ENCODE assay signal across 1 cellular context in the genomic region with DNA sequence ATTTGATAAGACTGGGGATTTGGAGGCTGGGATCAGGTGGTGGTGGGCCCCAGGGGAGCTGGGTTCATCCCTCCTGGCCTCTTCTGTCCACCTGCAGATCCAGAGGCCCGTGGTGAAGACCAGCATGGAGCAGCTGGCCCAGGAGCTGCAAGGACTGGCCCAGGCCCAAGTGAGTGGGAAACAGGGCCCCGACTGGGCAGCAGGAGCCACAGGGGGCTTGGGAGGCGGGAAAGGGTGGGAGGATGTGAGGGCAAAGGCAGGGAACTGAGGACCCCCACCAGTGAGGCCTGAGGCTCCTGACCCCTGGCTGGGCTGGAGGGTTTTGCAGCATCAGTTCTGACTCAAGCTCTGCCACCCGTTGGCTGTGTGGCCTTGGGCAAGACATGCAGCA.
A peak's percentile ranks its signal among the peaks of the same experiment; 100 is the strongest.
TF ChIP-seq lines count a peak whose summit lies in the region.

No MANE protein-coding gene starts in this region.

TF ChIP-seq in HepG2, 621 proteins besides CTCF, POLR2A, EP300 and RAD21:
- TF ChIP-seq ZNF282 (IDR thresholded peaks at IDR 0.05; ENCODE audit: partially characterized antibody) (no peak), ZNF768 (CRISPR knock-in tag; IDR thresholded peaks at IDR 0.05) (peak; percentile 78; the same call in 1 of the 2 replicates)
